In the genomic region with DNA sequence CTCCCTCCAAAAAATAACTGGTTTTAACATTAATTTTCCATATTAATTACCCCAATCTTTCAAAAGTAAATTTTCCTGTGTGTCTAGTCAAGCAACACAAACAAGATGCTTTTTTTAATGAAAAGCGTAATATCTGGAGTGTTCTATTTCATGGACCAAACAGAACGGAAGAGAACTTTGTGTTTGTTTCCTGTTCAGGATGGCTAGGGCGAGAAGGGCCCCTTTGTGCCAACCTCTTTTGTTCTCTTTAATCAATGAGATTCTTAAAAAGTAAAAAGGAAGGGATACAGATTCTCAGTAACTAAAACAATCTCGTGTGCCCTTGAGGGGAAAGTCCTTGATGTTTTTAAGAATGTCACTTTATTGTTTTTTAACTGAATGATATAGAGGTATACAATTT, we compare ENCODE assay signal across 8 cellular contexts. TPM values are rescaled to one million over a fixed set of nuclear protein-coding genes. Genes with fewer than 3 reads are reported as not detected.
DNase-seq lines count a peak whose midpoint lies in the region; ATAC-seq and TF ChIP-seq lines count a peak whose summit lies in the region.

No MANE protein-coding gene starts in this region.

- H3K4me3 Mint-ChIP-seq in activated naive CD8-positive, alpha-beta T cell treated with anti-CD3 and anti-CD28 coated beads for 36 hours, result peak overlapping the region; percentile 82
- peak overlapping the region; percentile 84 for H3K4me3 Mint-ChIP-seq in memory B cell

- DNase-seq in heart right ventricle (no peak), Right ventricle myocardium superior (no peak), memory B cell (ENCODE audit: low spot score in 2 of 2) (no peak), uterus (no peak), GM10248 (ENCODE audit: extremely low spot score) (no peak), germinal center (ENCODE audit: low spot score) (no peak)
- DNase-seq in activated naive CD8-positive, alpha-beta T cell treated with anti-CD3 and anti-CD28 coated beads for 36 hours, result no peak
- DNase-seq in stimulated activated naive CD4-positive, alpha-beta T cell treated with Interleukin-2 at 50 U/mL for 16 hours (lab: John Stamatoyannopoulos, UW), result no peak

- no peaks in the 10 kb centered on the region for H3K9me3 Mint-ChIP-seq in activated naive CD8-positive, alpha-beta T cell treated with anti-CD3 and anti-CD28 coated beads for 36 hours
- H3K9me3 Mint-ChIP-seq in memory B cell, result no peaks in the 10 kb centered on the region

- peak in 1 of 8 donors; percentile 41 for ATAC-seq in heart right ventricle
- ATAC-seq in Right ventricle myocardium superior (ENCODE audit: poor library complexity), result no peak
- ATAC-seq in memory B cell (ENCODE audit: low read depth), result no peak

- CTCF ChIA-PET in GM10248 (lab: Yijun Ruan, JAX), result interaction anchor here (1.2 to 2.0 kb wide), 7 partner anchors 8 to 124 kb away, joined by 3 to 7 read pairs (median 4); a partner anchor contains a TSS

- H3K4me1 Mint-ChIP-seq in activated naive CD8-positive, alpha-beta T cell treated with anti-CD3 and anti-CD28 coated beads for 36 hours, result peaks cover 62% of the 10 kb centered on the region
- H3K4me1 Mint-ChIP-seq in memory B cell, result peaks cover 30% of the 10 kb centered on the region

- WGBS in heart right ventricle, 2 donors, result 25 to 30% methylated on average over 4 of the region's 4 CpGs

- H3K4me3 ChIP-seq in heart right ventricle (peak overlapping the region in 6 of 10 donors; percentile 10 to 44 (median 36)), uterus (no peak overlapping the region)

- TF ChIP-seq CTCF in heart right ventricle (IDR thresholded peaks at IDR 0.05) (no peak), uterus (IDR thresholded peaks at IDR 0.05) (no peak), GM10248 (IDR thresholded peaks at IDR 0.05; ENCODE audit: control extremely low read depth, extremely low read depth, low read depth, missing control alignments) (no peak)

- H3K9me3 ChIP-seq in heart right ventricle (no peaks in the 10 kb centered on the region), uterus (no peaks in the 10 kb centered on the region)

- TF ChIP-seq POLR2A in uterus (IDR thresholded peaks at IDR 0.05), result no peak

- no peaks in the 10 kb centered on the region for H3K27me3 ChIP-seq in heart right ventricle
- H3K27me3 ChIP-seq in uterus, result no peaks in the 10 kb centered on the region

- H3K27ac ChIP-seq in heart right ventricle (peak overlapping the region; percentile 44 to 93 (median 82)), uterus (peak overlapping the region; percentile 79 to 84)

- H3K27ac Mint-ChIP-seq in activated naive CD8-positive, alpha-beta T cell treated with anti-CD3 and anti-CD28 coated beads for 36 hours, result peak overlapping the region; percentile 91
- peak overlapping the region; percentile 98 for H3K27ac Mint-ChIP-seq in memory B cell

- H3K4me1 ChIP-seq in heart right ventricle (peaks cover 16 to 70% (median 46%) of the 10 kb centered on the region in 9 donors), uterus (peaks cover 9 to 11% of the 10 kb centered on the region in 2 donors)

- intact Hi-C loops in heart right ventricle (cut with DNase I), result loop anchor here in 4 of 10 donors (5.0 kb wide), 2 partner anchors 74 to 124 kb away; a partner anchor contains a TSS
- intact Hi-C loops in Right ventricle myocardium superior (cut with DNase I), result loop anchor here (5.0 kb wide), 1 partner anchor 74 kb away; a partner anchor contains a TSS
- intact Hi-C loops in uterus (cut with DNase I; ENCODE audit: low total_unique reads), result no loop called here

- H3K36me3 ChIP-seq in heart right ventricle (peaks cover 0 to 88% (median 57%) of the 10 kb centered on the region in 9 donors), uterus (no peaks in the 10 kb centered on the region)

- no peaks in the 10 kb centered on the region for H3K27me3 Mint-ChIP-seq in activated naive CD8-positive, alpha-beta T cell treated with anti-CD3 and anti-CD28 coated beads for 36 hours
- H3K27me3 Mint-ChIP-seq in memory B cell, result no peaks in the 10 kb centered on the region

- POLR2A ChIA-PET in GM10248 (lab: Yijun Ruan, JAX), result interaction anchor here (1.0 to 1.7 kb wide), 6 partner anchors 11 to 100 kb away, joined by 3 to 8 read pairs (median 5); no protein-coding TSS in a partner anchor

- H3K36me3 Mint-ChIP-seq in activated naive CD8-positive, alpha-beta T cell treated with anti-CD3 and anti-CD28 coated beads for 36 hours, result peaks cover 75% of the 10 kb centered on the region
- H3K36me3 Mint-ChIP-seq in memory B cell, result peaks cover 47% of the 10 kb centered on the region

RNA-seq across cellular contexts. Expression of a gene that starts 55.7 kb away (rescaled TPM):
- total RNA-seq in heart right ventricle (1,000 to 10,000 TPM; 1,348 to 2,208 (median 1,783) TPM), Right ventricle myocardium superior (1,453 TPM), uterus (100 to 1,000 TPM; 281 to 822 (median 446) TPM)
- polyA plus RNA-seq in heart right ventricle, result 1,000 to 10,000 TPM; 1,614 to 5,181 TPM
- 100 to 1,000 TPM; 779 to 785 TPM for total RNA-seq in activated naive CD8-positive, alpha-beta T cell treated with anti-CD3 and anti-CD28 coated beads for 36 hours

RNA-seq across cellular contexts. Expression of a gene that starts 57.5 kb away (rescaled TPM):
- total RNA-seq in heart right ventricle, result 1 to 10 TPM in 1 of 10 donors, under 1 TPM in 9; 0.15 to 1.5 (median 0.41) TPM
- polyA plus RNA-seq in heart right ventricle, result 1 to 10 TPM in 1 of 2 donors, under 1 TPM in 1; 0.06 to 1.1 TPM
- 0.13 TPM for total RNA-seq in Right ventricle myocardium superior
- 1 to 10 TPM; 1.0 to 1.3 TPM for total RNA-seq in activated naive CD8-positive, alpha-beta T cell treated with anti-CD3 and anti-CD28 coated beads for 36 hours
- total RNA-seq in uterus, result 1 to 10 TPM in 2 of 4 donors, under 1 TPM in 1, not detected in 1; 0.77 to 3.4 (median 1.2) TPM

Comparison
In these comparisons a context has a peak if more than half of its experiments do, and no peak if none do; other contexts are left out.
1. H3K4me3 ChIP-seq: peak in heart right ventricle (6 of 10); none in uterus (0 of 2).